28 cellular contexts compared by ENCODE assay signal in the genomic region with DNA sequence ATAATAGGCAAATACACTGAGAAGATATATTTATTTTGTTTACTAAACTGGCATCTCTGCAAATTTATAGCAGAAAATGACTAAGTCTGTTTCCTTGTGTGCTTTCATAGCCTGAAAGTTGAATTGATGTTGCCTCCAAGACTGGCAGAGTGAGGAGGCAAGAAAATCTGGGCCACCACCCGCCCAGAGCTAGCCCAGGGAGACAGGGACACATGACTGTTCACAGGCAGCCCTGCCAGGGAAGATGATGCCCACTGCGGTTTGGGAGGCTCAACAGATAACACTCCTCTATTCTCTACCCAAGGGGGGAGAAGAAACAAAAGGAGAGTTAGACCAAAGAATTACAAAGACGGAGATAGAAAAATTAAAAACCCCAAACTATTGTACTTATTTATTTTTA. TPM values are rescaled to one million over a fixed set of nuclear protein-coding genes. Genes with fewer than 3 reads are reported as not detected.
DNase-seq lines count a peak whose midpoint lies in the region; ATAC-seq and TF ChIP-seq lines count a peak whose summit lies in the region.
"Had no signal": no experiment of that assay in that cellular context is flagged by ENCODE, and none has a peak within 500 bp of the region (broad histone marks: within the 10 kb centered on the region; RNA-seq: fewer than 3 reads in every experiment).

No MANE protein-coding gene starts in this region.

- H2BK20ac ChIP-seq in IMR-90 (ENCODE audit: low read depth, low read length) = no peak overlapping the region

- no peak overlapping the region for H3K27ac Mint-ChIP-seq in glutamatergic neuron (ENCODE audit: unreplicated experiment)
- H3K27ac Mint-ChIP-seq: CD4-positive, CD25-positive, alpha-beta regulatory T cell had no signal

- H2BK5ac ChIP-seq in IMR-90 (ENCODE audit: low read depth, low read length, poor library complexity, severe bottlenecking) (no peak overlapping the region), trophoblast cell (ENCODE audit: low read depth, low read length, poor library complexity) (no peak overlapping the region)

- no peak overlapping the region for H3K56ac ChIP-seq in IMR-90 (ENCODE audit: extremely low read depth, insufficient read depth, low read length)

- H3K36me3 Mint-ChIP-seq in glutamatergic neuron (ENCODE audit: unreplicated experiment) = no peaks in the 10 kb centered on the region
- H3K36me3 Mint-ChIP-seq: CD14-positive monocyte; CD4-positive, alpha-beta memory T cell; CD4-positive, CD25-positive, alpha-beta regulatory T cell had no signal

- H3K23ac ChIP-seq in IMR-90 (ENCODE audit: low read depth, low read length) = no peak overlapping the region
- no peak overlapping the region for H3K23ac ChIP-seq in trophoblast cell (ENCODE audit: low read length)

- H2BK12ac ChIP-seq in trophoblast cell (ENCODE audit: low read length) = peak overlapping the region; percentile 79

- H2AFZ ChIP-seq in IMR-90 (replicated peaks; ENCODE audit: low read length, poor library complexity) = no peak overlapping the region
- no peak overlapping the region for H2AFZ ChIP-seq in trophoblast cell (ENCODE audit: insufficient read depth, low read length, poor library complexity)

- no peaks in the 10 kb centered on the region for H3K27me3 ChIP-seq in IMR-90 (ENCODE audit: control insufficient read depth, insufficient read depth, low read length)
- H3K27me3 ChIP-seq in trophoblast cell (ENCODE audit: insufficient read depth, low read length) = no peaks in the 10 kb centered on the region
- H3K27me3 ChIP-seq in sigmoid colon = no peaks in the 10 kb centered on the region
- H3K27me3 ChIP-seq in uterus = no peaks in the 10 kb centered on the region
- H3K27me3 ChIP-seq: BE2C, BLaER1 had no signal

- no peaks in the 10 kb centered on the region for H3K36me3 ChIP-seq in IMR-90 (ENCODE audit: control insufficient read depth, insufficient read depth, low read length)
- H3K36me3 ChIP-seq in trophoblast cell (ENCODE audit: control insufficient read depth in 1 of 2, insufficient read depth in 2 of 2, low read length in 2 of 2) = no peaks in the 10 kb centered on the region
- no peaks in the 10 kb centered on the region for H3K36me3 ChIP-seq in sigmoid colon
- no peaks in the 10 kb centered on the region for H3K36me3 ChIP-seq in uterus
- H3K36me3 ChIP-seq: BE2C, BLaER1 had no signal

- no peak overlapping the region for H4K12ac ChIP-seq in trophoblast cell (ENCODE audit: low read depth, low read length)

- no CpG with 5 or more reads among the region's 3 CpGs for WGBS in IMR-90 (ENCODE audit: extremely low coverage in 2 of 2, insufficient read length in 1 of 2), 2 experiments
- WGBS in trophoblast cell (ENCODE audit: extremely low coverage, insufficient coverage, insufficient read length) = no CpG with 5 or more reads among the region's 3 CpGs
- WGBS in sigmoid colon, 2 donors = 82 to 91% methylated on average over 3 of the region's 3 CpGs

- no peak overlapping the region for H3K14ac ChIP-seq in IMR-90 (replicated peaks; ENCODE audit: low read depth, low read length)
- H3K14ac ChIP-seq in trophoblast cell (ENCODE audit: low read length) = no peak overlapping the region

- H3K18ac ChIP-seq in IMR-90 (ENCODE audit: low read depth, low read length) (no peak overlapping the region), trophoblast cell (ENCODE audit: low read length) (no peak overlapping the region)

- no peaks in the 10 kb centered on the region for H4K20me1 ChIP-seq in IMR-90 (ENCODE audit: insufficient read depth, low read length)
- H4K20me1 ChIP-seq: BLaER1 had no signal

- no peak overlapping the region for H2AK9ac ChIP-seq in IMR-90 (replicated peaks; ENCODE audit: low read depth, low read length, poor library complexity)

- BruUV-seq in IMR-90 (replicated peaks; lab: Mats Ljungman, UMichigan) = no TSS peak

- intact Hi-C loops in IMR-90 (cut with micrococcal nuclease) (no loop called here), sigmoid colon (cut with DNase I) (no loop called here), uterus (cut with DNase I; ENCODE audit: low total_unique reads) (no loop called here)

- H3K9me3 ChIP-seq in IMR-90 (ENCODE audit: control insufficient read depth, insufficient read depth, low read length) (no peaks in the 10 kb centered on the region), trophoblast cell (ENCODE audit: insufficient read depth, low read depth, low read length) (peaks cover 2% of the 10 kb centered on the region), sigmoid colon (no peaks in the 10 kb centered on the region), uterus (no peaks in the 10 kb centered on the region)
- H3K9me3 ChIP-seq: A549, BE2C, BLaER1 had no signal

- H3K79me2 ChIP-seq in trophoblast cell (ENCODE audit: control insufficient read depth, insufficient read depth, low read length, poor library complexity) = no peaks in the 10 kb centered on the region

- in situ Hi-C loops in IMR-90 (cut with MboI; ENCODE audit: low sequenced_read_pairs) = no loop called here

- CTCF ChIA-PET in IMR-90 (lab: Yijun Ruan, JAX) = no interaction called here

- peaks cover 2% of the 10 kb centered on the region for H3K27me3 Mint-ChIP-seq in glutamatergic neuron (ENCODE audit: unreplicated experiment)
- H3K27me3 Mint-ChIP-seq: CD8-positive, alpha-beta memory T cell had no signal

- ATAC-seq in IMR-90 (ENCODE audit: low read depth) = no peak
- ATAC-seq: A549, GM12878 had no signal

- H3K27ac ChIP-seq in IMR-90 (ENCODE audit: insufficient read depth, low read length) = no peak overlapping the region
- H3K27ac ChIP-seq in trophoblast cell (ENCODE audit: low read depth, low read length) = no peak overlapping the region
- H3K27ac ChIP-seq in sigmoid colon = peak overlapping the region in 2 of 4 donors; percentile 22 to 33
- H3K27ac ChIP-seq in uterus = peak overlapping the region; percentile 11 to 94
- H3K27ac ChIP-seq: 22Rv1, A549, BLaER1 had no signal

- no peak for TF ChIP-seq EP300 in sigmoid colon (IDR thresholded peaks at IDR 0.05)

- no peak overlapping the region for H2BK15ac ChIP-seq in IMR-90 (ENCODE audit: low read depth, low read length)

- H4K8ac ChIP-seq in IMR-90 (ENCODE audit: low read depth in 2 of 2, low read length in 2 of 2) = no peak overlapping the region
- no peak overlapping the region for H4K8ac ChIP-seq in trophoblast cell (ENCODE audit: low read depth, low read length)

- peaks cover 9% of the 10 kb centered on the region for H3K4me1 Mint-ChIP-seq in glutamatergic neuron (ENCODE audit: low read depth, unreplicated experiment)

- H3K4me3 Mint-ChIP-seq in glutamatergic neuron (ENCODE audit: unreplicated experiment) = no peak overlapping the region
- H3K4me3 Mint-ChIP-seq: CD14-positive monocyte; CD4-positive, alpha-beta memory T cell; CD4-positive, CD25-positive, alpha-beta regulatory T cell; CD8-positive, alpha-beta memory T cell had no signal

- no peak overlapping the region for H3K4me3 ChIP-seq in IMR-90 (ENCODE audit: insufficient read depth, low read depth, low read length)
- no peak overlapping the region for H3K4me3 ChIP-seq in trophoblast cell (ENCODE audit: low read depth, low read length)
- H3K4me3 ChIP-seq in sigmoid colon = no peak overlapping the region
- no peak overlapping the region for H3K4me3 ChIP-seq in uterus
- H3K4me3 ChIP-seq: A549, BLaER1, GM12878 had no signal

- no peak for DNase-seq in IMR-90
- no peak for DNase-seq in trophoblast cell
- DNase-seq in sigmoid colon = peak; percentile 30
- no peak for DNase-seq in uterus
- DNase-seq in cortex of kidney (lab: John Stamatoyannopoulos, UW) = no peak
- no peak for DNase-seq in glutamatergic neuron
- no peak for DNase-seq in medulla oblongata (ENCODE audit: extremely low spot score)
- DNase-seq: BE2C; C1 segment of cervical spinal cord; CD4-positive, alpha-beta memory T cell; CD4-positive, CD25-positive, alpha-beta regulatory T cell; CD8-positive, alpha-beta memory T cell; COR-L47; DMS 273 treated with DMSO at 0.1 percent for 48 hours; DMS153; DMS53; DMS79; DND-41; EL; GDM1 had no signal

- H3K4me2 ChIP-seq in IMR-90 (ENCODE audit: low read depth, low read length) (no peak overlapping the region), trophoblast cell (ENCODE audit: low read length) (no peak overlapping the region)
- H3K4me2 ChIP-seq: A549, BLaER1 had no signal

- H3K4ac ChIP-seq in IMR-90 (ENCODE audit: low read depth, low read length) (peak overlapping the region; percentile 25; the same call in 1 of the 2 replicates), trophoblast cell (ENCODE audit: low read depth, low read length) (no peak overlapping the region)

- H2BK120ac ChIP-seq in IMR-90 (ENCODE audit: low read depth, low read length) (no peak overlapping the region), trophoblast cell (ENCODE audit: insufficient read depth, low read length, poor library complexity) (no peak overlapping the region)

- H4K91ac ChIP-seq in IMR-90 (ENCODE audit: insufficient read depth, low read depth, low read length) (no peak overlapping the region), trophoblast cell (ENCODE audit: low read depth, low read length) (peak overlapping the region; percentile 32)

- H3K9me1 ChIP-seq in IMR-90 (ENCODE audit: insufficient read depth, low read length) = peaks cover 17% of the 10 kb centered on the region

- TF ChIP-seq RAD21 in IMR-90 (IDR thresholded peaks at IDR 0.05; ENCODE audit: low read length) = no peak

- H3K79me1 ChIP-seq in IMR-90 (ENCODE audit: low read depth in 1 of 2, low read length in 2 of 2) = peaks cover 4 to 5% of the 10 kb centered on the region in 2 experiments; a peak in 1 of 4 replicates
- peaks cover 33% of the 10 kb centered on the region for H3K79me1 ChIP-seq in trophoblast cell (ENCODE audit: low read length)

- H3K4me1 ChIP-seq in IMR-90 (ENCODE audit: control insufficient read depth, insufficient read depth, low read length) (peaks cover 9% of the 10 kb centered on the region), trophoblast cell (ENCODE audit: control insufficient read depth in 1 of 2, insufficient read depth in 2 of 2, low read length in 2 of 2) (peaks cover 21 to 24% of the 10 kb centered on the region in 2 experiments), sigmoid colon (peaks cover 0 to 43% (median 37%) of the 10 kb centered on the region in 4 donors), uterus (peaks cover 0 to 10% of the 10 kb centered on the region in 2 donors)

- dilution Hi-C loops in IMR-90 (cut with HindIII; ENCODE audit: low sequenced_read_pairs, unreplicated experiment) = no loop called here

- no peak overlapping the region for H3K9ac ChIP-seq in IMR-90 (ENCODE audit: low read depth, low read length)
- no peak overlapping the region for H3K9ac ChIP-seq in trophoblast cell (ENCODE audit: low read length)
- H3K9ac ChIP-seq: BLaER1 had no signal

- no peak for TF ChIP-seq POLR2A in IMR-90 (IDR thresholded peaks at IDR 0.05; ENCODE audit: low read depth, low read length)
- TF ChIP-seq POLR2A in sigmoid colon (IDR thresholded peaks at IDR 0.05) = no peak
- no peak for TF ChIP-seq POLR2A in uterus (IDR thresholded peaks at IDR 0.05)

- no peak for TF ChIP-seq CTCF in IMR-90 (conservative IDR thresholded peaks at IDR 0.05; ENCODE audit: low read depth, low read length)
- no peak for TF ChIP-seq CTCF in sigmoid colon (IDR thresholded peaks at IDR 0.05)
- TF ChIP-seq CTCF in uterus (IDR thresholded peaks at IDR 0.05) = no peak
- TF ChIP-seq CTCF in glutamatergic neuron (IDR thresholded peaks at IDR 0.05; ENCODE audit: partially characterized antibody, unreplicated experiment) = no peak

- no peak overlapping the region for H4K5ac ChIP-seq in IMR-90 (ENCODE audit: low read depth, low read length)

- peaks cover 5% of the 10 kb centered on the region for H3K9me3 Mint-ChIP-seq in glutamatergic neuron (ENCODE audit: unreplicated experiment)
- H3K9me3 Mint-ChIP-seq: CD4-positive, alpha-beta memory T cell; CD8-positive, alpha-beta memory T cell had no signal

- peak overlapping the region; percentile 40; the same call in 1 of the 2 replicates for H2AK5ac ChIP-seq in IMR-90 (ENCODE audit: low read depth, low read length)
- H2AK5ac ChIP-seq in trophoblast cell (ENCODE audit: low read length) = no peak overlapping the region

- POLR2A ChIA-PET in IMR-90 (lab: Charles Lee; ENCODE audit: unreplicated experiment) = no interaction called here

RNA-seq across cellular contexts. Expression of gene OPTC, which starts 37.1 kb away (rescaled TPM):
- not detected in 2 replicates for total RNA-seq in IMR-90 (2012; rRNA removed)
- not detected in 2 replicates for polyA plus RNA-seq in IMR-90 (2012; rRNA removed)
- polyA plus RNA-seq in IMR-90 (2012; cell fraction: cytosol; rRNA removed) = not detected in 2 replicates
- polyA plus RNA-seq in IMR-90 (2012; cell fraction: nucleus; rRNA removed; ENCODE audit: low replicate concordance) = not detected in 2 replicates
- polyA plus RNA-seq in trophoblast cell (2013) = 0.47 TPM in 2 replicates
- not detected for total RNA-seq in sigmoid colon
- polyA plus RNA-seq in sigmoid colon = not detected
- total RNA-seq in uterus = not detected
- not detected for total RNA-seq in glutamatergic neuron (ENCODE audit: unreplicated experiment)
- total RNA-seq: A172; CD4-positive, alpha-beta memory T cell; CD4-positive, CD25-positive, alpha-beta regulatory T cell; CD8-positive, alpha-beta memory T cell; Daoy; G401; GM12878 had no signal
- polyA plus RNA-seq: A549; CD14-positive monocyte; CD4-positive, alpha-beta memory T cell; CD4-positive, CD25-positive, alpha-beta regulatory T cell; CD8-positive, alpha-beta memory T cell; GM12878 had no signal

RNA-seq across cellular contexts. Expression of gene PRELP, which starts 55.5 kb away (rescaled TPM):
- under 0.01 TPM in 1 of 2 replicates, not detected in the other for total RNA-seq in IMR-90 (2012; rRNA removed)
- 0.47 and 0.56 TPM in 2 replicates for polyA plus RNA-seq in IMR-90 (2012; rRNA removed)
- polyA plus RNA-seq in IMR-90 (2012; cell fraction: cytosol; rRNA removed) = 0.25 and 0.69 TPM in 2 replicates
- polyA plus RNA-seq in IMR-90 (2012; cell fraction: nucleus; rRNA removed; ENCODE audit: low replicate concordance) = 0.14 and 0.26 TPM in 2 replicates
- 2.3 and 2.4 TPM in 2 replicates for polyA plus RNA-seq in trophoblast cell (2013)
- total RNA-seq in sigmoid colon = 100 to 1,000 TPM in 1 of 4 donors, 10 to 100 TPM in 3; 45.7 to 133 (median 77.9) TPM
- 10 to 100 TPM in 1 of 3 donors, 1 to 10 TPM in 1, under 1 TPM in 1; 0.92 to 15.1 (median 7.2) TPM for polyA plus RNA-seq in sigmoid colon
- total RNA-seq in uterus = 100 to 1,000 TPM in 1 of 4 donors, 10 to 100 TPM in 2, 1 to 10 TPM in 1; 6.2 to 117 (median 56.6) TPM
- total RNA-seq in glutamatergic neuron (ENCODE audit: unreplicated experiment) = not detected
- total RNA-seq: A172; CD4-positive, alpha-beta memory T cell; CD4-positive, CD25-positive, alpha-beta regulatory T cell; CD8-positive, alpha-beta memory T cell; Daoy; G401 had no signal
- polyA plus RNA-seq: A549; CD14-positive monocyte; CD4-positive, alpha-beta memory T cell; CD4-positive, CD25-positive, alpha-beta regulatory T cell; CD8-positive, alpha-beta memory T cell had no signal

Comparison
In these comparisons a context has a peak if more than half of its experiments do, and no peak if none do; other contexts are left out.
1. H3K27ac ChIP-seq: peak in uterus (2 of 2); none in IMR-90 (single experiment) and trophoblast cell (single experiment).